14 cellular contexts compared by ENCODE assay signal in the genomic region with DNA sequence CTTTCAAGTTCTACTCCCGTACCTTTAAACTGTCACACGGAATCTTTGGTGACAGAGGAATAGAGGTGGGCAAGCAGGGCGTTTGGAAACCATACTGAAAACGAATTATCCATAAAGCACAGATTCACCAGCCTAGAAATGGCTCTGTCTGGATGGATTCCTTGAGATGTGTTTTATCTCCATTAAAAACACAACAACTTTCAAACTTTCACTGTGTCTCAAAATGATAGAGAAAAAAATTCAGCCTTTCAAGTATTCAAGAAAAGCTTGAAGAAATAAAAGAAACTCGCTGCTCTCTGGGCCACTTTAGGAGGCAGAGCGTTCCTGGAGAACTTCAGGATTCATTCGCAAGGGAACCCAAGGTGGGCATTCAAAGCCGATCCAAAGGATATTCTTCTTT. TPM values are rescaled to one million over a fixed set of nuclear protein-coding genes. Genes with fewer than 3 reads are reported as not detected.
DNase-seq lines count a peak whose midpoint lies in the region; ATAC-seq and TF ChIP-seq lines count a peak whose summit lies in the region.
"Had no signal": no experiment of that assay in that cellular context is flagged by ENCODE, and none has a peak within 500 bp of the region (broad histone marks: within the 10 kb centered on the region; RNA-seq: fewer than 3 reads in every experiment).

No MANE protein-coding gene starts in this region.

- peaks cover 61% of the 10 kb centered on the region for H3K27me3 Mint-ChIP-seq in activated T-cell treated with anti-CD3 and anti-CD28 coated beads, Interleukin-2, amount 50 U/mL, for 72 hours (ENCODE audit: low read depth)
- H3K27me3 Mint-ChIP-seq in activated naive CD8-positive, alpha-beta T cell treated with anti-CD3 and anti-CD28 coated beads, Interleukin-2, amount 50 U/mL, for 24 hours, result peaks cover 52% of the 10 kb centered on the region

- no peak overlapping the region for H3K27ac Mint-ChIP-seq in activated T-cell treated with anti-CD3 and anti-CD28 coated beads, Interleukin-2, amount 50 U/mL, for 72 hours
- no peak overlapping the region for H3K27ac Mint-ChIP-seq in activated naive CD8-positive, alpha-beta T cell treated with anti-CD3 and anti-CD28 coated beads, Interleukin-2, amount 50 U/mL, for 24 hours
- H3K27ac Mint-ChIP-seq: IgD-negative memory B cell had no signal

- H3K27me3 ChIP-seq in smooth muscle cell (ENCODE audit: low read depth), result peaks cover 86% of the 10 kb centered on the region

- H3K9me3 ChIP-seq in smooth muscle cell (replicated peaks; ENCODE audit: low read depth), result no peaks in the 10 kb centered on the region
- H3K9me3 ChIP-seq: prostate gland, upper lobe of left lung had no signal

- H3K4me1 ChIP-seq in smooth muscle cell (ENCODE audit: low read depth), result peaks cover 5% of the 10 kb centered on the region
- H3K4me1 ChIP-seq: prostate gland had no signal

- H3K4me2 ChIP-seq in smooth muscle cell, result peak overlapping the region; percentile 82

- WGBS in smooth muscle cell (ENCODE audit: low lambda C conversion rate), result 29% methylated on average over 8 of the region's 8 CpGs

- DNase-seq in activated T-cell treated with anti-CD3 and anti-CD28 coated beads, Interleukin-2, amount 50 U/mL, for 72 hours, result no peak
- DNase-seq in activated T-cell treated with anti-CD3 and anti-CD28 coated beads, Interleukin-2, amount 50 U/mL, for 1 hour, result no peak
- no peak for DNase-seq in activated naive CD8-positive, alpha-beta T cell treated with anti-CD3 and anti-CD28 coated beads, Interleukin-2, amount 50 U/mL, for 24 hours
- DNase-seq in left kidney (ENCODE audit: low read depth, low spot score), result peak; percentile 12
- no peak for DNase-seq in smooth muscle cell (lab: John Stamatoyannopoulos, UW; ENCODE audit: unreplicated experiment)
- DNase-seq in superior temporal gyrus (ENCODE audit: extremely low spot score), result no peak
- no peak for DNase-seq in GM10266 (ENCODE audit: extremely low spot score)
- DNase-seq: DND-41, kidney, NCI-H1930 had no signal

- H3F3A ChIP-seq in smooth muscle cell (ENCODE audit: low read depth), result no peaks in the 10 kb centered on the region

- H3K36me3 ChIP-seq in smooth muscle cell (ENCODE audit: low read depth), result no peaks in the 10 kb centered on the region
- H3K36me3 ChIP-seq: prostate gland, upper lobe of left lung had no signal

- TF ChIP-seq CTCF in smooth muscle cell (IDR thresholded peaks at IDR 0.05; ENCODE audit: borderline replicate concordance, insufficient read depth, poor library complexity, severe bottlenecking) (no peak), GM10266 (IDR thresholded peaks at IDR 0.05; ENCODE audit: control insufficient read depth, insufficient read depth, low read depth, missing control alignments) (no peak)

- peak overlapping the region; percentile 60 to 73 for H3K4me3 Mint-ChIP-seq in activated T-cell treated with anti-CD3 and anti-CD28 coated beads, Interleukin-2, amount 50 U/mL, for 72 hours
- H3K4me3 Mint-ChIP-seq in activated naive CD8-positive, alpha-beta T cell treated with anti-CD3 and anti-CD28 coated beads, Interleukin-2, amount 50 U/mL, for 24 hours, result peak overlapping the region; percentile 39

- no peaks in the 10 kb centered on the region for H4K20me1 ChIP-seq in smooth muscle cell (ENCODE audit: low read depth)

- H3K9me3 Mint-ChIP-seq in activated T-cell treated with anti-CD3 and anti-CD28 coated beads, Interleukin-2, amount 50 U/mL, for 72 hours, result no peaks in the 10 kb centered on the region
- H3K9me3 Mint-ChIP-seq in activated naive CD8-positive, alpha-beta T cell treated with anti-CD3 and anti-CD28 coated beads, Interleukin-2, amount 50 U/mL, for 24 hours, result no peaks in the 10 kb centered on the region
- H3K9me3 Mint-ChIP-seq: IgD-negative memory B cell had no signal

- ATAC-seq in activated T-cell treated with anti-CD3 and anti-CD28 coated beads, Interleukin-2, amount 50 U/mL, for 72 hours (replicated peaks in 1 of 2), result no peak
- no peak for ATAC-seq in activated naive CD8-positive, alpha-beta T cell treated with anti-CD3 and anti-CD28 coated beads, Interleukin-2, amount 50 U/mL, for 24 hours
- ATAC-seq in SK-N-SH treated with all-trans-retinoic acid at 6 μM for 48 hours, result no peak

- H3K9ac ChIP-seq in smooth muscle cell (ENCODE audit: low read depth), result no peak overlapping the region

- H3K27ac ChIP-seq in smooth muscle cell (ENCODE audit: low read depth), result no peak overlapping the region
- H3K27ac ChIP-seq: prostate gland, upper lobe of left lung had no signal

- peak overlapping the region; percentile 37 for H3K4me3 ChIP-seq in smooth muscle cell

- peaks cover 51% of the 10 kb centered on the region for H3K4me1 Mint-ChIP-seq in activated T-cell treated with anti-CD3 and anti-CD28 coated beads, Interleukin-2, amount 50 U/mL, for 72 hours (ENCODE audit: low read depth)
- peaks cover 4% of the 10 kb centered on the region for H3K4me1 Mint-ChIP-seq in activated naive CD8-positive, alpha-beta T cell treated with anti-CD3 and anti-CD28 coated beads, Interleukin-2, amount 50 U/mL, for 24 hours

- peaks cover 0 to 3% of the 10 kb centered on the region in 2 donors for H3K36me3 Mint-ChIP-seq in activated T-cell treated with anti-CD3 and anti-CD28 coated beads, Interleukin-2, amount 50 U/mL, for 72 hours (ENCODE audit: insufficient read depth in 2 of 2)
- H3K36me3 Mint-ChIP-seq in activated naive CD8-positive, alpha-beta T cell treated with anti-CD3 and anti-CD28 coated beads, Interleukin-2, amount 50 U/mL, for 24 hours (ENCODE audit: low read depth), result no peaks in the 10 kb centered on the region

- H2AFZ ChIP-seq in smooth muscle cell (ENCODE audit: low read depth), result no peak overlapping the region

- no peaks in the 10 kb centered on the region for H3K79me2 ChIP-seq in smooth muscle cell (ENCODE audit: low read depth)

TF ChIP-seq in SK-N-SH treated with all-trans-retinoic acid at 6 μM for 48 hours, 23 proteins besides CTCF, POLR2A, EP300 and RAD21:
- TF ChIP-seq, protein P1, sequence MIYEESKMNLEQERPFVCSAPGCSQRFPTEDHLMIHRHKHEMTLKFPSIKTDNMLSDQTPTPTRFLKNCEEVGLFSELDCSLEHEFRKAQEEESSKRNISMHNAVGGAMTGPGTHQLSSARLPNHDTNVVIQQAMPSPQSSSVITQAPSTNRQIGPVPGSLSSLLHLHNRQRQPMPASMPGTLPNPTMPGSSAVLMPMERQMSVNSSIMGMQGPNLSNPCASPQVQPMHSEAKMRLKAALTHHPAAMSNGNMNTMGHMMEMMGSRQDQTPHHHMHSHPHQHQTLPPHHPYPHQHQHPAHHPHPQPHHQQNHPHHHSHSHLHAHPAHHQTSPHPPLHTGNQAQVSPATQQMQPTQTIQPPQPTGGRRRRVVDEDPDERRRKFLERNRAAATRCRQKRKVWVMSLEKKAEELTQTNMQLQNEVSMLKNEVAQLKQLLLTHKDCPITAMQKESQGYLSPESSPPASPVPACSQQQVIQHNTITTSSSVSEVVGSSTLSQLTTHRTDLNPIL (CRISPR knock-in tag; IDR thresholded peaks at IDR 0.05; ENCODE audit: low read depth), result no peak
- no peak for TF ChIP-seq TCF4 (CRISPR knock-in tag; IDR thresholded peaks at IDR 0.05; ENCODE audit: borderline replicate concordance)
- TF ChIP-seq SNAI2 (CRISPR knock-in tag; IDR thresholded peaks at IDR 0.05), result no peak

RNA-seq across cellular contexts. Expression of a gene that starts 0.6 kb away (rescaled TPM):
- total RNA-seq in activated T-cell treated with anti-CD3 and anti-CD28 coated beads, Interleukin-2, amount 50 U/mL, for 72 hours, result 1 to 10 TPM; 4.7 to 6.7 TPM
- total RNA-seq in smooth muscle cell, result 2.9 TPM in 1 of 2 replicates, not detected in the other
- 0.61 and 0.74 TPM in 2 replicates for polyA plus RNA-seq in smooth muscle cell

RNA-seq across cellular contexts. Expression of a gene that starts 43.5 kb away (rescaled TPM):
- 10 to 100 TPM; 26.6 to 33.1 TPM for total RNA-seq in activated T-cell treated with anti-CD3 and anti-CD28 coated beads, Interleukin-2, amount 50 U/mL, for 72 hours
- 17.9 and 20.2 TPM in 2 replicates for total RNA-seq in smooth muscle cell
- 2.7 and 4.1 TPM in 2 replicates for polyA plus RNA-seq in smooth muscle cell
